ENCODE assay signal across 1 cellular context in the genomic region with DNA sequence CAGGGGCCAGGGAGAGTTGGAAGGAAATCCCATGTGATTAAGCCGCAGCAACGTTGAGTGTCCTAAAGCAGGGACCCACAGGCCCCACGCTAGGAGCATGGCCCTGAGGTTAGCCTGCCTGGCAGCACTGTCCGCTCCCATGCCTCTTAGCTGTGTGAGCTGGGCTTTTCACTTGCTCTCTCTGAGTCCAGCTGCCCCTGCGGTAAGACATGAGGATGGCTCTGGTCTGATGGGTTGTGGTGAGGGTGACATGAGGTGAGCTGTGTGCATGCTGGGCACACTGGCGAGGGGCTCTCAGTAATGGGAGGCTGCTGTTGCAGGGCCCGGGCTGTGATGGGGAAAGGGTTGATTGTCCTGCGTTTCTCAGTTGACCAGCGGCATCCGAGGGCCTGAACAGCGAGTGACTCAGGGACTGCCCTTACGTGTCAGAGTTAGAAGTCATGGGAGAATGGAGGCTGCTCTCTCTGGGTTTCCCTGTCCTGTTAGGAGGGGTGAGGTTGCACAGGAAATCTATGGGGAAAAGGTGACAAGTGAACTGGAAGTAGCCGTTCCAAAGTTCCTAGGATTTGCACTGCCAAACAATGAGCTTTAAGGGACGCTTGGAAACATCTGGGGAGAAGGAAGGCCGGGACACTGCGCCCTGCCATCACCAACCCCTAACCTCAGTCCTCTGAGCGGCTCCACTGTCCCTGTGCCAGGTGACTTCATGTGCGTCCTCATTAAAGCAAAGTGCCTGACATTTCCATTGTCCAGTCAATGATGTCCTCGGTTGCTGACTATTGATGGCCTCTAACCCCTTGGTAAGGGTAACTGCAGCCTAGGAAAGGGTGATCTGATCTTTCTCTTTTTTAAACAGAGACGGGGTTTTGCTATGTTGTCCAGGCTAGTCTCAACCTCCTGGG.
TF ChIP-seq lines count a peak whose summit lies in the region.

No MANE protein-coding gene starts in this region.

TF ChIP-seq in GM12878, 131 proteins besides CTCF, POLR2A, EP300 and RAD21:
- TF ChIP-seq CHD4 (IDR thresholded peaks at IDR 0.05) (no peak), PAX5 (IDR thresholded peaks at IDR 0.05; ENCODE audit: borderline replicate concordance, low read depth, low read length) (no peak), NFIC (IDR thresholded peaks at IDR 0.05; ENCODE audit: low read depth, low read length) (no peak), ZNF384 (IDR thresholded peaks at IDR 0.05; ENCODE audit: borderline replicate concordance, low read depth, low read length) (no peak), GATAD2B (conservative IDR thresholded peaks at IDR 0.05; ENCODE audit: low read depth) (no peak), SUZ12 (IDR thresholded peaks at IDR 0.05; ENCODE audit: unreplicated experiment) (no peak), POLR2AphosphoS5 (IDR thresholded peaks at IDR 0.05; ENCODE audit: low read length) (no peak), NFXL1 (IDR thresholded peaks at IDR 0.05; ENCODE audit: borderline replicate concordance) (no peak), RELA (IDR thresholded peaks at IDR 0.05; ENCODE audit: borderline replicate concordance, partially characterized antibody) (no peak), PBX3 (IDR thresholded peaks at IDR 0.05; ENCODE audit: insufficient replicate concordance, low read depth, low read length) (no peak), BACH1 (IDR thresholded peaks at IDR 0.05; ENCODE audit: borderline replicate concordance) (no peak), YY1 (IDR thresholded peaks at IDR 0.05; ENCODE audit: low read depth, low read length) (no peak), GABPA (IDR thresholded peaks at IDR 0.05; ENCODE audit: low read depth) (no peak), FOXM1 (IDR thresholded peaks at IDR 0.05; ENCODE audit: low read depth, low read length) (no peak), SMAD5 (IDR thresholded peaks at IDR 0.05; ENCODE audit: low read depth) (no peak), WRNIP1 (IDR thresholded peaks at IDR 0.05; ENCODE audit: borderline replicate concordance, low read depth, low read length) (no peak), ELK1 (IDR thresholded peaks at IDR 0.05; ENCODE audit: low read depth, low read length) (no peak), KLF5 (IDR thresholded peaks at IDR 0.05; ENCODE audit: partially characterized antibody) (no peak), NFYA (IDR thresholded peaks at IDR 0.05; ENCODE audit: borderline replicate concordance, low read depth, low read length) (no peak)
- TF ChIP-seq, protein P1, sequence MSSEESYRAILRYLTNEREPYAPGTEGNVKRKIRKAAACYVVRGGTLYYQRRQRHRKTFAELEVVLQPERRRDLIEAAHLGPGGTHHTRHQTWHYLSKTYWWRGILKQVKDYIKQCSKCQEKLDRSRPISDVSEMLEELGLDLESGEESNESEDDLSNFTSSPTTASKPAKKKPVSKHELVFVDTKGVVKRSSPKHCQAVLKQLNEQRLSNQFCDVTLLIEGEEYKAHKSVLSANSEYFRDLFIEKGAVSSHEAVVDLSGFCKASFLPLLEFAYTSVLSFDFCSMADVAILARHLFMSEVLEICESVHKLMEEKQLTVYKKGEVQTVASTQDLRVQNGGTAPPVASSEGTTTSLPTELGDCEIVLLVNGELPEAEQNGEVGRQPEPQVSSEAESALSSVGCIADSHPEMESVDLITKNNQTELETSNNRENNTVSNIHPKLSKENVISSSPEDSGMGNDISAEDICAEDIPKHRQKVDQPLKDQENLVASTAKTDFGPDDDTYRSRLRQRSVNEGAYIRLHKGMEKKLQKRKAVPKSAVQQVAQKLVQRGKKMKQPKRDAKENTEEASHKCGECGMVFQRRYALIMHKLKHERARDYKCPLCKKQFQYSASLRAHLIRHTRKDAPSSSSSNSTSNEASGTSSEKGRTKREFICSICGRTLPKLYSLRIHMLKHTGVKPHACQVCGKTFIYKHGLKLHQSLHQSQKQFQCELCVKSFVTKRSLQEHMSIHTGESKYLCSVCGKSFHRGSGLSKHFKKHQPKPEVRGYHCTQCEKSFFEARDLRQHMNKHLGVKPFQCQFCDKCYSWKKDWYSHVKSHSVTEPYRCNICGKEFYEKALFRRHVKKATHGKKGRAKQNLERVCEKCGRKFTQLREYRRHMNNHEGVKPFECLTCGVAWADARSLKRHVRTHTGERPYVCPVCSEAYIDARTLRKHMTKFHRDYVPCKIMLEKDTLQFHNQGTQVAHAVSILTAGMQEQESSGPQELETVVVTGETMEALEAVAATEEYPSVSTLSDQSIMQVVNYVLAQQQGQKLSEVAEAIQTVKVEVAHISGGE (CRISPR knock-in tag; IDR thresholded peaks at IDR 0.05): no peak
TF ChIP-seq in GM12878: peak in this region for 0.
